8 cellular contexts compared by ENCODE assay signal in genomic region chr1:33460947-33461629, GRCh38. TPM values are rescaled to one million over a fixed set of nuclear protein-coding genes. Genes with fewer than 3 reads are reported as not detected.
DNase-seq lines count a peak whose midpoint lies in the region; ATAC-seq lines count a peak whose summit lies in the region.

No MANE protein-coding gene starts in this region.

- ATAC-seq in GM19324 (IDR thresholded peaks at IDR 0.05; ENCODE audit: low FRiP score, unreplicated experiment) (peak; percentile 69), HG03175 (IDR thresholded peaks at IDR 0.05; ENCODE audit: unreplicated experiment) (peak; percentile 80)
- peak; percentile 92 for ATAC-seq in stimulated activated memory B cell treated with anti-CD40 and anti-IgM and Interleukin-4, amounts not matched to agents 10 μg/mL and 1 μg/mL and 100 μg/mL, for 72 hours

- H3K27me3 Mint-ChIP-seq in dendritic cell treated with granulocyte-macrophage colony-stimulating factor and Interleukin-4, amounts not matched to agents 40 ng/mL and 50 ng/mL, for 4 days: peaks cover under 1% of the 10 kb centered on the region
- H3K27me3 Mint-ChIP-seq in stimulated activated memory B cell treated with anti-CD40 and anti-IgM and Interleukin-4, amounts not matched to agents 10 μg/mL and 1 μg/mL and 100 μg/mL, for 72 hours: no peaks in the 10 kb centered on the region
- peaks cover 17% of the 10 kb centered on the region for H3K27me3 Mint-ChIP-seq in T-helper 2 cell treated with Interferon-gamma antibody and Interleukin-4, amounts not matched to agents 5 μg/mL and 100 μg/mL, for 36 hours (ENCODE audit: low read depth)

- H3K9me3 Mint-ChIP-seq in dendritic cell treated with granulocyte-macrophage colony-stimulating factor and Interleukin-4, amounts not matched to agents 40 ng/mL and 50 ng/mL, for 4 days: no peaks in the 10 kb centered on the region
- H3K9me3 Mint-ChIP-seq in stimulated activated memory B cell treated with anti-CD40 and anti-IgM and Interleukin-4, amounts not matched to agents 10 μg/mL and 1 μg/mL and 100 μg/mL, for 72 hours: no peaks in the 10 kb centered on the region
- no peaks in the 10 kb centered on the region for H3K9me3 Mint-ChIP-seq in T-helper 2 cell treated with Interferon-gamma antibody and Interleukin-4, amounts not matched to agents 5 μg/mL and 100 μg/mL, for 36 hours

- peaks cover 83% of the 10 kb centered on the region for H3K4me1 Mint-ChIP-seq in dendritic cell treated with granulocyte-macrophage colony-stimulating factor and Interleukin-4, amounts not matched to agents 40 ng/mL and 50 ng/mL, for 4 days (ENCODE audit: low read depth)
- peaks cover 48% of the 10 kb centered on the region for H3K4me1 Mint-ChIP-seq in stimulated activated memory B cell treated with anti-CD40 and anti-IgM and Interleukin-4, amounts not matched to agents 10 μg/mL and 1 μg/mL and 100 μg/mL, for 72 hours
- no peaks in the 10 kb centered on the region for H3K4me1 Mint-ChIP-seq in T-helper 2 cell treated with Interferon-gamma antibody and Interleukin-4, amounts not matched to agents 5 μg/mL and 100 μg/mL, for 36 hours (ENCODE audit: low read depth)

- intact Hi-C loops in dendritic cell treated with granulocyte-macrophage colony-stimulating factor and Interleukin-4, amounts not matched to agents 40 ng/mL and 50 ng/mL, for 4 days (cut with micrococcal nuclease): loop anchor here (2.0 kb wide), 2 partner anchors 26 to 334 kb away; no protein-coding TSS in a partner anchor

- DNase-seq in SK-N-DZ (ENCODE audit: low spot score) (no peak), NCI-H345 treated with DMSO at 0.1 percent for 48 hours (lab: John Stamatoyannopoulos, UW; ENCODE audit: unreplicated experiment) (no peak)
- DNase-seq in activated CD4-positive, CD25-positive, alpha-beta regulatory T cell treated with anti-CD3 and anti-CD28 coated beads, Interleukin-2, amount 50 U/mL, for 72 hours: no peak
- no peak for DNase-seq in T-helper 2 cell treated with Interferon-gamma antibody and Interleukin-4, amounts not matched to agents 5 μg/mL and 100 μg/mL, for 36 hours (ENCODE audit: low spot score)

- H3K4me3 Mint-ChIP-seq in dendritic cell treated with granulocyte-macrophage colony-stimulating factor and Interleukin-4, amounts not matched to agents 40 ng/mL and 50 ng/mL, for 4 days: peak overlapping the region; percentile 55
- peak overlapping the region; percentile 55 for H3K4me3 Mint-ChIP-seq in stimulated activated memory B cell treated with anti-CD40 and anti-IgM and Interleukin-4, amounts not matched to agents 10 μg/mL and 1 μg/mL and 100 μg/mL, for 72 hours
- no peak overlapping the region for H3K4me3 Mint-ChIP-seq in T-helper 2 cell treated with Interferon-gamma antibody and Interleukin-4, amounts not matched to agents 5 μg/mL and 100 μg/mL, for 36 hours

- H3K36me3 Mint-ChIP-seq in dendritic cell treated with granulocyte-macrophage colony-stimulating factor and Interleukin-4, amounts not matched to agents 40 ng/mL and 50 ng/mL, for 4 days (ENCODE audit: low read depth): no peaks in the 10 kb centered on the region
- no peaks in the 10 kb centered on the region for H3K36me3 Mint-ChIP-seq in stimulated activated memory B cell treated with anti-CD40 and anti-IgM and Interleukin-4, amounts not matched to agents 10 μg/mL and 1 μg/mL and 100 μg/mL, for 72 hours
- no peaks in the 10 kb centered on the region for H3K36me3 Mint-ChIP-seq in T-helper 2 cell treated with Interferon-gamma antibody and Interleukin-4, amounts not matched to agents 5 μg/mL and 100 μg/mL, for 36 hours (ENCODE audit: low read depth)

- H3K27ac Mint-ChIP-seq in dendritic cell treated with granulocyte-macrophage colony-stimulating factor and Interleukin-4, amounts not matched to agents 40 ng/mL and 50 ng/mL, for 4 days: peak overlapping the region; percentile 91
- peak overlapping the region; percentile 52 for H3K27ac Mint-ChIP-seq in stimulated activated memory B cell treated with anti-CD40 and anti-IgM and Interleukin-4, amounts not matched to agents 10 μg/mL and 1 μg/mL and 100 μg/mL, for 72 hours
- H3K27ac Mint-ChIP-seq in T-helper 2 cell treated with Interferon-gamma antibody and Interleukin-4, amounts not matched to agents 5 μg/mL and 100 μg/mL, for 36 hours: no peak overlapping the region

RNA-seq across cellular contexts. Expression of gene ZSCAN20, which starts 11.4 kb away (rescaled TPM):
- 2.4 and 5.0 TPM in 2 replicates for polyA plus RNA-seq in SK-N-DZ (2014; cell fraction: cytosol; rRNA removed)
- 2.3 and 4.0 TPM in 2 replicates for polyA plus RNA-seq in SK-N-DZ (2014; cell fraction: nucleus; rRNA removed)

RNA-seq across cellular contexts. Expression of gene PHC2, which starts 30.2 kb away (rescaled TPM):
- polyA plus RNA-seq in SK-N-DZ (2014; cell fraction: cytosol; rRNA removed): 97.6 and 136 TPM in 2 replicates
- 53.3 and 63.6 TPM in 2 replicates for polyA plus RNA-seq in SK-N-DZ (2014; cell fraction: nucleus; rRNA removed)
